16 cellular contexts compared by ENCODE assay signal in the genomic region with DNA sequence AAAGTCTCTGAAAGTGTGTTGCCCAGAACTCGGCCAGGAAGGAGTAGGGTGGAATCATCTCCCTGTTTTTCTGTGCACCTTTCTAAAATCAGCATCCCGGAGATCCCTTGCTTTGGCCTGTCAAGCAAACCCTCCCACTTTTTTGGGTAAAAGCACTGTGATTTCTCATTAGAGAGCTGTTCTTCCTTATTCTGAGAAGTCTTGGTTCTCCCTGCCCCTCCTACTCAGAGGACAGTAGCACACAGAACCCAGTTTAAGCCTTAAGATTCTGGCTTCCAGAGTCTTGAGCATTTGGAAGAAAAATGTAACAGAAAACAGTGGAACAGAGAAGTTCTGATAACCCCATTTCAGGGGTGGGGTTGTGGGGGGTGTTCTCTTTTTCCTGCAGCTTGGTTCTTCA.
"Had no signal": no experiment of that assay in that cellular context is flagged by ENCODE, and none has a peak within 500 bp of the region (broad histone marks: within the 10 kb centered on the region; RNA-seq: fewer than 3 reads in every experiment).

No MANE protein-coding gene starts in this region.

- H3K27ac ChIP-seq: epithelial cell of prostate, gastrocnemius medialis, prostate gland, right atrium auricular region, suprapubic skin, transverse colon had no signal

- H3K4me3 ChIP-seq: gastrocnemius medialis, prostate gland, right atrium auricular region, suprapubic skin, transverse colon had no signal

- DNase-seq: effector CD8-positive, alpha-beta T cell; endodermal cell; foreskin fibroblast; gastrocnemius medialis; head of caudate nucleus; kidney; mammary epithelial cell; naive thymus-derived CD8-positive, alpha-beta T cell; nephron progenitor cell; nucleus accumbens; stimulated activated naive B cell treated with anti-CD40 and anti-IgM and Interleukin-4, amounts not matched to agents 10 μg/mL and 1 μg/mL and 100 μg/mL, for 72 hours; transverse colon had no signal

- H3K4me1 ChIP-seq: prostate gland, suprapubic skin, transverse colon had no signal

- H3K9me3 ChIP-seq: gastrocnemius medialis, prostate gland, right atrium auricular region, suprapubic skin, transverse colon had no signal

- H3K27me3 ChIP-seq: gastrocnemius medialis, right atrium auricular region, suprapubic skin, transverse colon had no signal

- H3K36me3 ChIP-seq: gastrocnemius medialis, prostate gland, right atrium auricular region, suprapubic skin, transverse colon had no signal
